In genomic region chr2:135004005-135004746, GRCh38 we compare ENCODE assay signal across 9 cellular contexts. TPM values are rescaled to one million over a fixed set of nuclear protein-coding genes. Genes with fewer than 3 reads are reported as not detected.
DNase-seq lines count a peak whose midpoint lies in the region; ATAC-seq and TF ChIP-seq lines count a peak whose summit lies in the region.
"Had no signal": no experiment of that assay in that cellular context is flagged by ENCODE, and none has a peak within 500 bp of the region (broad histone marks: within the 10 kb centered on the region; RNA-seq: fewer than 3 reads in every experiment).

No MANE protein-coding gene starts in this region.

- H3K27ac ChIP-seq in GM23338 (ENCODE audit: low read depth) (no peak overlapping the region), uterus (no peak overlapping the region)

- ATAC-seq in GM23338 (peak; percentile 98), Right ventricle myocardium inferior (peak; percentile 94)
- ATAC-seq in activated naive CD4-positive, alpha-beta T cell treated with anti-CD3 and anti-CD28 coated beads, Interleukin-2, amount 50 U/mL, for 72 hours = peak; percentile 98 to 99

- TF ChIP-seq CTCF in GM23338 (conservative IDR thresholded peaks at IDR 0.05; ENCODE audit: low read depth in 2 of 2) (peak; percentile 97 to 98), progenitor cell of endocrine pancreas (IDR thresholded peaks at IDR 0.05; ENCODE audit: unreplicated experiment) (peak; percentile 96), uterus (IDR thresholded peaks at IDR 0.05) (peak; percentile 81 to 91 (median 86))

- intact Hi-C loops in Right ventricle myocardium inferior (cut with DNase I) (loop anchor here (1.0 to 5.0 kb wide), 2 partner anchors 253 to 705 kb away; no protein-coding TSS in a partner anchor), uterus (cut with DNase I; ENCODE audit: low total_unique reads) (loop anchor here (10.0 kb wide), 1 partner anchor 711 kb away; no protein-coding TSS in a partner anchor)

- H3K27me3 ChIP-seq in GM23338 (ENCODE audit: insufficient read depth) = no peaks in the 10 kb centered on the region
- no peaks in the 10 kb centered on the region for H3K27me3 ChIP-seq in uterus

- DNase-seq in ELR (ENCODE audit: low read depth) = peak; percentile 82
- DNase-seq in GM23338 (ENCODE audit: low spot score) = peak; percentile 86
- peak; percentile 63 for DNase-seq in M059J (ENCODE audit: low read depth)
- peak; percentile 34 for DNase-seq in SKM-1 treated with dmso at 0.1 percent for 144 hours (lab: John Stamatoyannopoulos, UW; ENCODE audit: unreplicated experiment)
- peak; percentile 71 to 80 for DNase-seq in activated naive CD4-positive, alpha-beta T cell treated with anti-CD3 and anti-CD28 coated beads, Interleukin-2, amount 50 U/mL, for 72 hours (ENCODE audit: low spot score in 2 of 2)
- peak; percentile 77 for DNase-seq in Right ventricle myocardium inferior (ENCODE audit: missing footprints)
- DNase-seq in progenitor cell of endocrine pancreas (ENCODE audit: low spot score, unreplicated experiment) = peak; percentile 64
- peak; percentile 42 to 71 for DNase-seq in uterus

- H3K4me1 ChIP-seq in GM23338 (ENCODE audit: insufficient read depth) (peaks cover 6% of the 10 kb centered on the region; the same call in 1 of the 2 replicates), uterus (no peaks in the 10 kb centered on the region)

- H3K36me3 ChIP-seq in GM23338 (ENCODE audit: insufficient read depth) (no peaks in the 10 kb centered on the region), uterus (no peaks in the 10 kb centered on the region)

- no peaks in the 10 kb centered on the region for H3K9me2 ChIP-seq in GM23338 (ENCODE audit: insufficient read depth)

- no peak overlapping the region for H3K4me3 ChIP-seq in GM23338
- no peak overlapping the region for H3K4me3 ChIP-seq in uterus

- H3F3A ChIP-seq in GM23338 (replicated peaks; ENCODE audit: low read depth) = no peaks in the 10 kb centered on the region

- H3K9me3 Mint-ChIP-seq in GM23338 (no peaks in the 10 kb centered on the region), progenitor cell of endocrine pancreas (ENCODE audit: low read depth) (no peaks in the 10 kb centered on the region)
- no peaks in the 10 kb centered on the region for H3K9me3 Mint-ChIP-seq in activated naive CD4-positive, alpha-beta T cell treated with anti-CD3 and anti-CD28 coated beads, Interleukin-2, amount 50 U/mL, for 72 hours
- H3K9me3 Mint-ChIP-seq: stimulated activated naive CD8-positive, alpha-beta T cell treated with anti-CD3 and anti-CD28 coated beads, Interleukin-15, Interleukin-2, amounts not matched to agents 100 ng/mL and 50 ng/mL, for 24 hours had no signal

- H3K4me3 Mint-ChIP-seq in GM23338 (no peak overlapping the region), progenitor cell of endocrine pancreas (ENCODE audit: low read depth) (no peak overlapping the region)
- H3K4me3 Mint-ChIP-seq: stimulated activated naive CD8-positive, alpha-beta T cell treated with anti-CD3 and anti-CD28 coated beads, Interleukin-15, Interleukin-2, amounts not matched to agents 100 ng/mL and 50 ng/mL, for 24 hours had no signal

- TF ChIP-seq POLR2A in uterus (IDR thresholded peaks at IDR 0.05) = no peak

- H3K27me3 Mint-ChIP-seq in GM23338 (ENCODE audit: insufficient read depth, low read depth, poor library complexity) (peaks cover 7% of the 10 kb centered on the region), progenitor cell of endocrine pancreas (peaks cover 12% of the 10 kb centered on the region)

- peaks cover 19% of the 10 kb centered on the region; the same call in 2 of the 3 replicates for H3K4me1 Mint-ChIP-seq in GM23338
- peaks cover 14% of the 10 kb centered on the region for H3K4me1 Mint-ChIP-seq in progenitor cell of endocrine pancreas (ENCODE audit: low read depth)

- H3K27ac Mint-ChIP-seq in GM23338 (no peak overlapping the region), progenitor cell of endocrine pancreas (no peak overlapping the region)
- H3K27ac Mint-ChIP-seq in activated naive CD4-positive, alpha-beta T cell treated with anti-CD3 and anti-CD28 coated beads, Interleukin-2, amount 50 U/mL, for 72 hours = no peak overlapping the region
- H3K27ac Mint-ChIP-seq: stimulated activated naive CD8-positive, alpha-beta T cell treated with anti-CD3 and anti-CD28 coated beads, Interleukin-15, Interleukin-2, amounts not matched to agents 100 ng/mL and 50 ng/mL, for 24 hours had no signal

- no peaks in the 10 kb centered on the region for H3K36me3 Mint-ChIP-seq in GM23338 (ENCODE audit: low read depth)
- no peaks in the 10 kb centered on the region for H3K36me3 Mint-ChIP-seq in activated naive CD4-positive, alpha-beta T cell treated with anti-CD3 and anti-CD28 coated beads, Interleukin-2, amount 50 U/mL, for 72 hours
- no peaks in the 10 kb centered on the region for H3K36me3 Mint-ChIP-seq in progenitor cell of endocrine pancreas (ENCODE audit: insufficient read depth)

- no peak overlapping the region for H3K4me2 ChIP-seq in GM23338

- H3K79me2 ChIP-seq in GM23338 (replicated peaks; ENCODE audit: insufficient read depth) = no peaks in the 10 kb centered on the region

- peak overlapping the region; percentile 74 for H2AFZ ChIP-seq in GM23338

- H3K9me3 ChIP-seq in uterus = no peaks in the 10 kb centered on the region

- no peaks in the 10 kb centered on the region for H4K20me1 ChIP-seq in GM23338 (replicated peaks; ENCODE audit: insufficient read depth)

TF ChIP-seq in GM23338, 12 proteins besides CTCF, POLR2A, EP300 and RAD21:
- TF ChIP-seq ZNF114 (CRISPR knock-in tag; IDR thresholded peaks at IDR 0.05) (no peak), JUNB (IDR thresholded peaks at IDR 0.05; ENCODE audit: unreplicated experiment) (no peak), STAT1 (IDR thresholded peaks at IDR 0.05; ENCODE audit: unreplicated experiment) (no peak), CREB1 (CRISPR knock-in tag; IDR thresholded peaks at IDR 0.05; ENCODE audit: low read depth) (no peak), ZNF331 (CRISPR knock-in tag; IDR thresholded peaks at IDR 0.05; ENCODE audit: low read depth) (no peak), ETS1 (IDR thresholded peaks at IDR 0.05) (no peak), POLR2AphosphoS5 (IDR thresholded peaks at IDR 0.05; ENCODE audit: low read depth) (no peak), EZH2 (IDR thresholded peaks at IDR 0.05; ENCODE audit: low read depth, unreplicated experiment) (no peak), NANOG (IDR thresholded peaks at IDR 0.05; ENCODE audit: borderline replicate concordance) (no peak), REST (IDR thresholded peaks at IDR 0.05; ENCODE audit: unreplicated experiment) (no peak)

RNA-seq across cellular contexts. Expression of gene MAP3K19, which starts 43.1 kb away (rescaled TPM):
- total RNA-seq in GM23338 (2014; rRNA removed; shearing (Covaris generic)) = not detected in 2 replicates
- polyA plus RNA-seq in GM23338 (2016; fragmentation: Nextera tagmentation; extraction: Ambion mirVana) = not detected in 2 replicates
- total RNA-seq in M059J (2014; rRNA removed; shearing (Covaris generic)) = not detected in 2 replicates
- under 1 TPM in 1 of 2 donors, not detected in 1; 0.64 TPM for total RNA-seq in activated naive CD4-positive, alpha-beta T cell treated with anti-CD3 and anti-CD28 coated beads, Interleukin-2, amount 50 U/mL, for 72 hours
- total RNA-seq in Right ventricle myocardium inferior (not detected), progenitor cell of endocrine pancreas (not detected in 2 replicates), uterus (1 to 10 TPM in 2 of 4 donors, under 1 TPM in 1, not detected in 1; 0.40 to 3.8 (median 2.1) TPM)

RNA-seq across cellular contexts. Expression of gene RAB3GAP1, which starts 47.9 kb away (rescaled TPM):
- 32.2 and 40.4 TPM in 2 replicates for total RNA-seq in GM23338 (2014; rRNA removed; shearing (Covaris generic))
- polyA plus RNA-seq in GM23338 (2016; fragmentation: Nextera tagmentation; extraction: Ambion mirVana) = 22.5 and 25.1 TPM in 2 replicates
- total RNA-seq in M059J (2014; rRNA removed; shearing (Covaris generic)) = 31.1 and 62.7 TPM in 2 replicates
- total RNA-seq in activated naive CD4-positive, alpha-beta T cell treated with anti-CD3 and anti-CD28 coated beads, Interleukin-2, amount 50 U/mL, for 72 hours = 10 to 100 TPM; 18.8 to 36.2 TPM
- total RNA-seq in Right ventricle myocardium inferior (50.1 TPM), progenitor cell of endocrine pancreas (33.7 and 34.7 TPM in 2 replicates), uterus (100 to 1,000 TPM in 1 of 4 donors, 10 to 100 TPM in 3; 15.6 to 105 (median 47.8) TPM)

Comparison
In these comparisons a context has a peak if more than half of its experiments do, and no peak if none do; other contexts are left out.
1. DNase-seq: peak in every context shown above with its lines; median percentile 86 in GM23338; 82 in ELR; 77 in Right ventricle myocardium inferior; 76 in activated naive CD4-positive, alpha-beta T cell treated with anti-CD3 and anti-CD28 coated beads, Interleukin-2, amount 50 U/mL, for 72 hours; 64 in progenitor cell of endocrine pancreas; 63 in M059J; 56 in uterus; 34 in SKM-1 treated with dmso at 0.1 percent for 144 hours.